1 cellular context compared by ENCODE assay signal in the genomic region with DNA sequence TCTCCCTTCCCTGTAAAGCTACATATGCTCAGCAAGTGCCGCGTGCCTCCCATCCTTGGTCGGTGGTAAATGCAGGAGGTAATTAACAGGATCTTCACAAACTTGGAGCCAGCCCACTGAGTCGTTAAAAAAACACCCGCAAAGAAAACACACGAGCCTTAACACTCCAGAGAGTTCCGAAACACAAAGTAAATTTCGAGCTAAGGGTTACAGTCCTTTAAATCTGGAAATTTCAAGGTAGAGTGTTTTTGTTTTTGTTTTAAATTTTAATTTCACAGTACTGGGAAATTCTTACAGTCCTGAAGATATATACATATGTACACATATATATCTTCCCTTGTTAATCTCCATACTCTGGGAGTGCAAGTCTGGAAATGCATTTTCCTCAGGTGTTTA.
TF ChIP-seq lines count a peak whose summit lies in the region.

No MANE protein-coding gene starts in this region.

TF ChIP-seq in K562, 482 proteins besides CTCF, POLR2A, EP300 and RAD21 (continued from another document and continues in another):
- TF ChIP-seq, protein P1, sequence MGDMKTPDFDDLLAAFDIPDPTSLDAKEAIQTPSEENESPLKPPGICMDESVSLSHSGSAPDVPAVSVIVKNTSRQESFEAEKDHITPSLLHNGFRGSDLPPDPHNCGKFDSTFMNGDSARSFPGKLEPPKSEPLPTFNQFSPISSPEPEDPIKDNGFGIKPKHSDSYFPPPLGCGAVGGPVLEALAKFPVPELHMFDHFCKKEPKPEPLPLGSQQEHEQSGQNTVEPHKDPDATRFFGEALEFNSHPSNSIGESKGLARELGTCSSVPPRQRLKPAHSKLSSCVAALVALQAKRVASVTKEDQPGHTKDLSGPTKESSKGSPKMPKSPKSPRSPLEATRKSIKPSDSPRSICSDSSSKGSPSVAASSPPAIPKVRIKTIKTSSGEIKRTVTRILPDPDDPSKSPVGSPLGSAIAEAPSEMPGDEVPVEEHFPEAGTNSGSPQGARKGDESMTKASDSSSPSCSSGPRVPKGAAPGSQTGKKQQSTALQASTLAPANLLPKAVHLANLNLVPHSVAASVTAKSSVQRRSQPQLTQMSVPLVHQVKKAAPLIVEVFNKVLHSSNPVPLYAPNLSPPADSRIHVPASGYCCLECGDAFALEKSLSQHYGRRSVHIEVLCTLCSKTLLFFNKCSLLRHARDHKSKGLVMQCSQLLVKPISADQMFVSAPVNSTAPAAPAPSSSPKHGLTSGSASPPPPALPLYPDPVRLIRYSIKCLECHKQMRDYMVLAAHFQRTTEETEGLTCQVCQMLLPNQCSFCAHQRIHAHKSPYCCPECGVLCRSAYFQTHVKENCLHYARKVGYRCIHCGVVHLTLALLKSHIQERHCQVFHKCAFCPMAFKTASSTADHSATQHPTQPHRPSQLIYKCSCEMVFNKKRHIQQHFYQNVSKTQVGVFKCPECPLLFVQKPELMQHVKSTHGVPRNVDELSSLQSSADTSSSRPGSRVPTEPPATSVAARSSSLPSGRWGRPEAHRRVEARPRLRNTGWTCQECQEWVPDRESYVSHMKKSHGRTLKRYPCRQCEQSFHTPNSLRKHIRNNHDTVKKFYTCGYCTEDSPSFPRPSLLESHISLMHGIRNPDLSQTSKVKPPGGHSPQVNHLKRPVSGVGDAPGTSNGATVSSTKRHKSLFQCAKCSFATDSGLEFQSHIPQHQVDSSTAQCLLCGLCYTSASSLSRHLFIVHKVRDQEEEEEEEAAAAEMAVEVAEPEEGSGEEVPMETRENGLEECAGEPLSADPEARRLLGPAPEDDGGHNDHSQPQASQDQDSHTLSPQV (IDR thresholded peaks at IDR 0.05): no peak
- TF ChIP-seq, protein P2, sequence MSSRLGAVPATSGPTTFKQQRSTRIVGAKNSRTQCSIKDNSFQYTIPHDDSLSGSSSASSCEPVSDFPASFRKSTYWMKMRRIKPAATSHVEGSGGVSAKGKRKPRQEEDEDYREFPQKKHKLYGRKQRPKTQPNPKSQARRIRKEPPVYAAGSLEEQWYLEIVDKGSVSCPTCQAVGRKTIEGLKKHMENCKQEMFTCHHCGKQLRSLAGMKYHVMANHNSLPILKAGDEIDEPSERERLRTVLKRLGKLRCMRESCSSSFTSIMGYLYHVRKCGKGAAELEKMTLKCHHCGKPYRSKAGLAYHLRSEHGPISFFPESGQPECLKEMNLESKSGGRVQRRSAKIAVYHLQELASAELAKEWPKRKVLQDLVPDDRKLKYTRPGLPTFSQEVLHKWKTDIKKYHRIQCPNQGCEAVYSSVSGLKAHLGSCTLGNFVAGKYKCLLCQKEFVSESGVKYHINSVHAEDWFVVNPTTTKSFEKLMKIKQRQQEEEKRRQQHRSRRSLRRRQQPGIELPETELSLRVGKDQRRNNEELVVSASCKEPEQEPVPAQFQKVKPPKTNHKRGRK (tag; IDR thresholded peaks at IDR 0.05): no peak
- TF ChIP-seq ZFX (CRISPR knock-in tag; IDR thresholded peaks at IDR 0.05) (no peak), EHMT2 (IDR thresholded peaks at IDR 0.05) (no peak), CCAR2 (IDR thresholded peaks at IDR 0.05; ENCODE audit: low read depth, low read length) (no peak), PPARD (CRISPR knock-in tag; IDR thresholded peaks at IDR 0.05) (no peak), DMBX1 (CRISPR knock-in tag; IDR thresholded peaks at IDR 0.05; ENCODE audit: borderline replicate concordance) (no peak), PHF8 (IDR thresholded peaks at IDR 0.05; ENCODE audit: borderline replicate concordance, low read length) (no peak), XRCC5 (IDR thresholded peaks at IDR 0.05; ENCODE audit: low read depth, low read length) (no peak), ELF2 (CRISPR knock-in tag; IDR thresholded peaks at IDR 0.05) (no peak), NFIC (IDR thresholded peaks at IDR 0.05) (no peak), XRCC3 (IDR thresholded peaks at IDR 0.05) (no peak), MAFK (IDR thresholded peaks at IDR 0.05; ENCODE audit: low read length) (no peak), DPF2 (IDR thresholded peaks at IDR 0.05) (no peak; the same call in 1 of the 2 replicates)
- TF ChIP-seq, protein P3, sequence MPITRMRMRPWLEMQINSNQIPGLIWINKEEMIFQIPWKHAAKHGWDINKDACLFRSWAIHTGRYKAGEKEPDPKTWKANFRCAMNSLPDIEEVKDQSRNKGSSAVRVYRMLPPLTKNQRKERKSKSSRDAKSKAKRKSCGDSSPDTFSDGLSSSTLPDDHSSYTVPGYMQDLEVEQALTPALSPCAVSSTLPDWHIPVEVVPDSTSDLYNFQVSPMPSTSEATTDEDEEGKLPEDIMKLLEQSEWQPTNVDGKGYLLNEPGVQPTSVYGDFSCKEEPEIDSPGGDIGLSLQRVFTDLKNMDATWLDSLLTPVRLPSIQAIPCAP (CRISPR knock-in tag; IDR thresholded peaks at IDR 0.05; ENCODE audit: borderline replicate concordance): no peak
- TF ChIP-seq, protein P4, sequence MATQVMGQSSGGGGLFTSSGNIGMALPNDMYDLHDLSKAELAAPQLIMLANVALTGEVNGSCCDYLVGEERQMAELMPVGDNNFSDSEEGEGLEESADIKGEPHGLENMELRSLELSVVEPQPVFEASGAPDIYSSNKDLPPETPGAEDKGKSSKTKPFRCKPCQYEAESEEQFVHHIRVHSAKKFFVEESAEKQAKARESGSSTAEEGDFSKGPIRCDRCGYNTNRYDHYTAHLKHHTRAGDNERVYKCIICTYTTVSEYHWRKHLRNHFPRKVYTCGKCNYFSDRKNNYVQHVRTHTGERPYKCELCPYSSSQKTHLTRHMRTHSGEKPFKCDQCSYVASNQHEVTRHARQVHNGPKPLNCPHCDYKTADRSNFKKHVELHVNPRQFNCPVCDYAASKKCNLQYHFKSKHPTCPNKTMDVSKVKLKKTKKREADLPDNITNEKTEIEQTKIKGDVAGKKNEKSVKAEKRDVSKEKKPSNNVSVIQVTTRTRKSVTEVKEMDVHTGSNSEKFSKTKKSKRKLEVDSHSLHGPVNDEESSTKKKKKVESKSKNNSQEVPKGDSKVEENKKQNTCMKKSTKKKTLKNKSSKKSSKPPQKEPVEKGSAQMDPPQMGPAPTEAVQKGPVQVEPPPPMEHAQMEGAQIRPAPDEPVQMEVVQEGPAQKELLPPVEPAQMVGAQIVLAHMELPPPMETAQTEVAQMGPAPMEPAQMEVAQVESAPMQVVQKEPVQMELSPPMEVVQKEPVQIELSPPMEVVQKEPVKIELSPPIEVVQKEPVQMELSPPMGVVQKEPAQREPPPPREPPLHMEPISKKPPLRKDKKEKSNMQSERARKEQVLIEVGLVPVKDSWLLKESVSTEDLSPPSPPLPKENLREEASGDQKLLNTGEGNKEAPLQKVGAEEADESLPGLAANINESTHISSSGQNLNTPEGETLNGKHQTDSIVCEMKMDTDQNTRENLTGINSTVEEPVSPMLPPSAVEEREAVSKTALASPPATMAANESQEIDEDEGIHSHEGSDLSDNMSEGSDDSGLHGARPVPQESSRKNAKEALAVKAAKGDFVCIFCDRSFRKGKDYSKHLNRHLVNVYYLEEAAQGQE (CRISPR knock-in tag; IDR thresholded peaks at IDR 0.05; ENCODE audit: low read depth): no peak
- TF ChIP-seq, protein P5, sequence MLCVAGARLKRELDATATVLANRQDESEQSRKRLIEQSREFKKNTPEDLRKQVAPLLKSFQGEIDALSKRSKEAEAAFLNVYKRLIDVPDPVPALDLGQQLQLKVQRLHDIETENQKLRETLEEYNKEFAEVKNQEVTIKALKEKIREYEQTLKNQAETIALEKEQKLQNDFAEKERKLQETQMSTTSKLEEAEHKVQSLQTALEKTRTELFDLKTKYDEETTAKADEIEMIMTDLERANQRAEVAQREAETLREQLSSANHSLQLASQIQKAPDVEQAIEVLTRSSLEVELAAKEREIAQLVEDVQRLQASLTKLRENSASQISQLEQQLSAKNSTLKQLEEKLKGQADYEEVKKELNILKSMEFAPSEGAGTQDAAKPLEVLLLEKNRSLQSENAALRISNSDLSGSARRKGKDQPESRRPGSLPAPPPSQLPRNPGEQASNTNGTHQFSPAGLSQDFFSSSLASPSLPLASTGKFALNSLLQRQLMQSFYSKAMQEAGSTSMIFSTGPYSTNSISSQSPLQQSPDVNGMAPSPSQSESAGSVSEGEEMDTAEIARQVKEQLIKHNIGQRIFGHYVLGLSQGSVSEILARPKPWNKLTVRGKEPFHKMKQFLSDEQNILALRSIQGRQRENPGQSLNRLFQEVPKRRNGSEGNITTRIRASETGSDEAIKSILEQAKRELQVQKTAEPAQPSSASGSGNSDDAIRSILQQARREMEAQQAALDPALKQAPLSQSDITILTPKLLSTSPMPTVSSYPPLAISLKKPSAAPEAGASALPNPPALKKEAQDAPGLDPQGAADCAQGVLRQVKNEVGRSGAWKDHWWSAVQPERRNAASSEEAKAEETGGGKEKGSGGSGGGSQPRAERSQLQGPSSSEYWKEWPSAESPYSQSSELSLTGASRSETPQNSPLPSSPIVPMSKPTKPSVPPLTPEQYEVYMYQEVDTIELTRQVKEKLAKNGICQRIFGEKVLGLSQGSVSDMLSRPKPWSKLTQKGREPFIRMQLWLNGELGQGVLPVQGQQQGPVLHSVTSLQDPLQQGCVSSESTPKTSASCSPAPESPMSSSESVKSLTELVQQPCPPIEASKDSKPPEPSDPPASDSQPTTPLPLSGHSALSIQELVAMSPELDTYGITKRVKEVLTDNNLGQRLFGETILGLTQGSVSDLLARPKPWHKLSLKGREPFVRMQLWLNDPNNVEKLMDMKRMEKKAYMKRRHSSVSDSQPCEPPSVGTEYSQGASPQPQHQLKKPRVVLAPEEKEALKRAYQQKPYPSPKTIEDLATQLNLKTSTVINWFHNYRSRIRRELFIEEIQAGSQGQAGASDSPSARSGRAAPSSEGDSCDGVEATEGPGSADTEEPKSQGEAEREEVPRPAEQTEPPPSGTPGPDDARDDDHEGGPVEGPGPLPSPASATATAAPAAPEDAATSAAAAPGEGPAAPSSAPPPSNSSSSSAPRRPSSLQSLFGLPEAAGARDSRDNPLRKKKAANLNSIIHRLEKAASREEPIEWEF (CRISPR knock-in tag; IDR thresholded peaks at IDR 0.05): no peak
- TF ChIP-seq, protein P6, sequence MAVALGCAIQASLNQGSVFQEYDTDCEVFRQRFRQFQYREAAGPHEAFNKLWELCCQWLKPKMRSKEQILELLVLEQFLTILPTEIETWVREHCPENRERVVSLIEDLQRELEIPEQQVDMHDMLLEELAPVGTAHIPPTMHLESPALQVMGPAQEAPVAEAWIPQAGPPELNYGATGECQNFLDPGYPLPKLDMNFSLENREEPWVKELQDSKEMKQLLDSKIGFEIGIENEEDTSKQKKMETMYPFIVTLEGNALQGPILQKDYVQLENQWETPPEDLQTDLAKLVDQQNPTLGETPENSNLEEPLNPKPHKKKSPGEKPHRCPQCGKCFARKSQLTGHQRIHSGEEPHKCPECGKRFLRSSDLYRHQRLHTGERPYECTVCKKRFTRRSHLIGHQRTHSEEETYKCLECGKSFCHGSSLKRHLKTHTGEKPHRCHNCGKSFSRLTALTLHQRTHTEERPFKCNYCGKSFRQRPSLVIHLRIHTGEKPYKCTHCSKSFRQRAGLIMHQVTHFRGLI (CRISPR knock-in tag; IDR thresholded peaks at IDR 0.05): no peak
- TF ChIP-seq, protein P7, sequence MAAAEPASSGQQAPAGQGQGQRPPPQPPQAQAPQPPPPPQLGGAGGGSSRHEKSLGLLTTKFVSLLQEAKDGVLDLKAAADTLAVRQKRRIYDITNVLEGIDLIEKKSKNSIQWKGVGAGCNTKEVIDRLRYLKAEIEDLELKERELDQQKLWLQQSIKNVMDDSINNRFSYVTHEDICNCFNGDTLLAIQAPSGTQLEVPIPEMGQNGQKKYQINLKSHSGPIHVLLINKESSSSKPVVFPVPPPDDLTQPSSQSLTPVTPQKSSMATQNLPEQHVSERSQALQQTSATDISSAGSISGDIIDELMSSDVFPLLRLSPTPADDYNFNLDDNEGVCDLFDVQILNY (CRISPR knock-in tag; IDR thresholded peaks at IDR 0.05): no peak; the same call in 1 of the 2 replicates
- TF ChIP-seq, protein P8, sequence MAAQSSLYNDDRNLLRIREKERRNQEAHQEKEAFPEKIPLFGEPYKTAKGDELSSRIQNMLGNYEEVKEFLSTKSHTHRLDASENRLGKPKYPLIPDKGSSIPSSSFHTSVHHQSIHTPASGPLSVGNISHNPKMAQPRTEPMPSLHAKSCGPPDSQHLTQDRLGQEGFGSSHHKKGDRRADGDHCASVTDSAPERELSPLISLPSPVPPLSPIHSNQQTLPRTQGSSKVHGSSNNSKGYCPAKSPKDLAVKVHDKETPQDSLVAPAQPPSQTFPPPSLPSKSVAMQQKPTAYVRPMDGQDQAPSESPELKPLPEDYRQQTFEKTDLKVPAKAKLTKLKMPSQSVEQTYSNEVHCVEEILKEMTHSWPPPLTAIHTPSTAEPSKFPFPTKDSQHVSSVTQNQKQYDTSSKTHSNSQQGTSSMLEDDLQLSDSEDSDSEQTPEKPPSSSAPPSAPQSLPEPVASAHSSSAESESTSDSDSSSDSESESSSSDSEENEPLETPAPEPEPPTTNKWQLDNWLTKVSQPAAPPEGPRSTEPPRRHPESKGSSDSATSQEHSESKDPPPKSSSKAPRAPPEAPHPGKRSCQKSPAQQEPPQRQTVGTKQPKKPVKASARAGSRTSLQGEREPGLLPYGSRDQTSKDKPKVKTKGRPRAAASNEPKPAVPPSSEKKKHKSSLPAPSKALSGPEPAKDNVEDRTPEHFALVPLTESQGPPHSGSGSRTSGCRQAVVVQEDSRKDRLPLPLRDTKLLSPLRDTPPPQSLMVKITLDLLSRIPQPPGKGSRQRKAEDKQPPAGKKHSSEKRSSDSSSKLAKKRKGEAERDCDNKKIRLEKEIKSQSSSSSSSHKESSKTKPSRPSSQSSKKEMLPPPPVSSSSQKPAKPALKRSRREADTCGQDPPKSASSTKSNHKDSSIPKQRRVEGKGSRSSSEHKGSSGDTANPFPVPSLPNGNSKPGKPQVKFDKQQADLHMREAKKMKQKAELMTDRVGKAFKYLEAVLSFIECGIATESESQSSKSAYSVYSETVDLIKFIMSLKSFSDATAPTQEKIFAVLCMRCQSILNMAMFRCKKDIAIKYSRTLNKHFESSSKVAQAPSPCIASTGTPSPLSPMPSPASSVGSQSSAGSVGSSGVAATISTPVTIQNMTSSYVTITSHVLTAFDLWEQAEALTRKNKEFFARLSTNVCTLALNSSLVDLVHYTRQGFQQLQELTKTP (IDR thresholded peaks at IDR 0.05; ENCODE audit: low read depth in 1 of 2, partially characterized antibody in 2 of 2): peak; percentile 55 to 80
- TF ChIP-seq, protein P9, sequence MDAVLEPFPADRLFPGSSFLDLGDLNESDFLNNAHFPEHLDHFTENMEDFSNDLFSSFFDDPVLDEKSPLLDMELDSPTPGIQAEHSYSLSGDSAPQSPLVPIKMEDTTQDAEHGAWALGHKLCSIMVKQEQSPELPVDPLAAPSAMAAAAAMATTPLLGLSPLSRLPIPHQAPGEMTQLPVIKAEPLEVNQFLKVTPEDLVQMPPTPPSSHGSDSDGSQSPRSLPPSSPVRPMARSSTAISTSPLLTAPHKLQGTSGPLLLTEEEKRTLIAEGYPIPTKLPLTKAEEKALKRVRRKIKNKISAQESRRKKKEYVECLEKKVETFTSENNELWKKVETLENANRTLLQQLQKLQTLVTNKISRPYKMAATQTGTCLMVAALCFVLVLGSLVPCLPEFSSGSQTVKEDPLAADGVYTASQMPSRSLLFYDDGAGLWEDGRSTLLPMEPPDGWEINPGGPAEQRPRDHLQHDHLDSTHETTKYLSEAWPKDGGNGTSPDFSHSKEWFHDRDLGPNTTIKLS (IDR thresholded peaks at IDR 0.05; ENCODE audit: borderline replicate concordance, low read depth): peak; percentile 6; the same call in 1 of the 2 replicates
- TF ChIP-seq, protein P10, sequence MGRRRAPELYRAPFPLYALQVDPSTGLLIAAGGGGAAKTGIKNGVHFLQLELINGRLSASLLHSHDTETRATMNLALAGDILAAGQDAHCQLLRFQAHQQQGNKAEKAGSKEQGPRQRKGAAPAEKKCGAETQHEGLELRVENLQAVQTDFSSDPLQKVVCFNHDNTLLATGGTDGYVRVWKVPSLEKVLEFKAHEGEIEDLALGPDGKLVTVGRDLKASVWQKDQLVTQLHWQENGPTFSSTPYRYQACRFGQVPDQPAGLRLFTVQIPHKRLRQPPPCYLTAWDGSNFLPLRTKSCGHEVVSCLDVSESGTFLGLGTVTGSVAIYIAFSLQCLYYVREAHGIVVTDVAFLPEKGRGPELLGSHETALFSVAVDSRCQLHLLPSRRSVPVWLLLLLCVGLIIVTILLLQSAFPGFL (CRISPR knock-in tag; IDR thresholded peaks at IDR 0.05): no peak
